Comparison of ENCODE assay signal across 8 cellular contexts in genomic region chr17:28612936-28613872, GRCh38. TPM values are rescaled to one million over a fixed set of nuclear protein-coding genes. Genes with fewer than 3 reads are reported as not detected.
DNase-seq lines count a peak whose midpoint lies in the region; ATAC-seq, FAIRE-seq and TF ChIP-seq lines count a peak whose summit lies in the region.

No MANE protein-coding gene starts in this region.

- no peaks in the 10 kb centered on the region for H3K9me3 Mint-ChIP-seq in immature natural killer cell

- H3K27ac Mint-ChIP-seq in immature natural killer cell, result peak overlapping the region in 1 of 6 donors; percentile 32

- no peak for TF ChIP-seq EP300 in K562 (IDR thresholded peaks at IDR 0.05; ENCODE audit: low read length)

- H3K4me3 ChIP-seq in K562, result no peak overlapping the region

- TF ChIP-seq CTCF in GM10248 (IDR thresholded peaks at IDR 0.05; ENCODE audit: control extremely low read depth, extremely low read depth, low read depth, missing control alignments) (peak; percentile 70), K562 (IDR thresholded peaks at IDR 0.05 in 2 of 3, conservative IDR thresholded peaks at IDR 0.05 in 1 of 3; ENCODE audit: insufficient read depth in 2 of 3, low read depth in 1 of 3, low read length in 3 of 3) (peak; percentile 76 to 87 (median 84))

- no peak overlapping the region for H3K4me2 ChIP-seq in K562 (ENCODE audit: insufficient read depth, low read length)

- no TSS peak for BruUV-seq in K562 (replicated peaks; lab: Mats Ljungman, UMichigan)

- peaks cover 0 to 2% (median 0%) of the 10 kb centered on the region in 3 donors for H3K27me3 Mint-ChIP-seq in immature natural killer cell (ENCODE audit: low read depth in 3 of 3)

- WGBS in K562 (ENCODE audit: insufficient coverage, low coverage, missing lambda C conversion rate), result 85% methylated on average over 6 of the region's 6 CpGs

- CTCF ChIA-PET in GM10248 (lab: Yijun Ruan, JAX), result interaction anchor here (0.8 to 7.2 kb wide), 26 partner anchors 11 to 278 kb away, joined by 3 to 42 read pairs (median 4); partner anchors contain the start of genes IFT20 and TNFAIP1
- CTCF ChIA-PET in K562 (lab: Yijun Ruan, JAX; ENCODE audit: low intra/inter-chr PET ratio), result interaction anchor here (1.9 kb wide), 1 partner anchor 118 kb away, joined by 16 read pairs; no protein-coding TSS in a partner anchor

- POLR2A ChIA-PET in GM10248 (lab: Yijun Ruan, JAX), result interaction anchor here (1.1 kb wide), 1 partner anchor 17 kb away, joined by 5 read pairs; no protein-coding TSS in a partner anchor
- POLR2A ChIA-PET in K562 (lab: Yijun Ruan, JAX), result interaction anchor here (0.5 to 4.4 kb wide), 11 partner anchors 11 to 123 kb away, joined by 3 to 25 read pairs (median 4); partner anchors contain the start of genes ALDOC, BLTP2, SDF2 and SUPT6H

- H3K4me1 ChIP-seq in K562 (replicated peaks in 1 of 2; ENCODE audit: control insufficient read depth in 2 of 2, insufficient read depth in 2 of 2, low read length in 2 of 2), result no peaks in the 10 kb centered on the region

- in situ Hi-C loops in K562 (cut with MboI), result no loop called here

- H2AFZ ChIP-seq in K562 (ENCODE audit: low read depth, low read length), result no peak overlapping the region

- peaks cover 22 to 40% (median 24%) of the 10 kb centered on the region in 3 donors for H3K36me3 Mint-ChIP-seq in immature natural killer cell

- FAIRE-seq in K562 (lab: Jason Lieb, UNC), result peak; percentile 55

- H3K27me3 ChIP-seq in K562 (ENCODE audit: control insufficient read depth in 2 of 2, insufficient read depth in 2 of 2, low read length in 2 of 2), result no peaks in the 10 kb centered on the region

- 0 out of 2 replicates have a peak, but pooled peaks cover 8% of the 10 kb centered on the region for H4K20me1 ChIP-seq in K562 (replicated peaks; ENCODE audit: control insufficient read depth, insufficient read depth, low read length)

- no peak overlapping the region; a peak in 1 of 4 replicates for H3K9ac ChIP-seq in K562 (ENCODE audit: insufficient read depth in 1 of 2, low read depth in 2 of 2, low read length in 2 of 2)

- intact Hi-C loops in K562 (cut with micrococcal nuclease), result loop anchor here (2.0 kb wide), 1 partner anchor 118 kb away; no protein-coding TSS in a partner anchor

- H3K4me3 Mint-ChIP-seq in immature natural killer cell, result no peak overlapping the region

- peak; percentile 53 to 72 for TF ChIP-seq RAD21 in K562 (CRISPR knock-in tag; conservative IDR thresholded peaks at IDR 0.05 in 1 of 2, IDR thresholded peaks at IDR 0.05 in 1 of 2)

- no peaks in the 10 kb centered on the region for H3K79me2 ChIP-seq in K562 (ENCODE audit: control insufficient read depth, insufficient read depth, low read length)

- peaks cover 95% of the 10 kb centered on the region for H3K36me3 ChIP-seq in K562 (ENCODE audit: control insufficient read depth, insufficient read depth, low read length)

- ATAC-seq in K562, result peak; percentile 88
- no peak for ATAC-seq in HG03039 (IDR thresholded peaks at IDR 0.05; ENCODE audit: unreplicated experiment)

- DNase-seq in 8988T, result peak; percentile 67
- peak; percentile 39 for DNase-seq in GM10248 (ENCODE audit: extremely low spot score)
- peak; percentile 10 for DNase-seq in RPMI7951 (ENCODE audit: low read depth)
- peak; percentile 58 to 68 (median 66) for DNase-seq in K562 (ENCODE audit: extremely low read depth in 1 of 4, low spot score in 3 of 4)
- peak; percentile 30 to 36 (median 32) for DNase-seq in immature natural killer cell
- DNase-seq in stimulated activated CD4-positive, alpha-beta T cell treated with anti-CD3 and anti-CD28 coated beads, Interleukin-4, amount 100 ng/mL, for 4 hours, result peak; percentile 24 to 25
- no peak for DNase-seq in cortex of kidney (lab: John Stamatoyannopoulos, UW)

- H3K27ac ChIP-seq in K562 (ENCODE audit: extremely low read depth, low read depth, low read length), result no peak overlapping the region

- no peak; the same call in 1 of the 2 replicates for TF ChIP-seq POLR2A in K562 (conservative IDR thresholded peaks at IDR 0.05)

- no peaks in the 10 kb centered on the region for H3K4me1 Mint-ChIP-seq in immature natural killer cell

- no peaks in the 10 kb centered on the region for H3K9me1 ChIP-seq in K562 (ENCODE audit: control insufficient read depth, insufficient read depth, low read length)

- H3K9me3 ChIP-seq in K562 (replicated peaks; ENCODE audit: control insufficient read depth, insufficient read depth, low read depth, low read length), result no peaks in the 10 kb centered on the region

RNA-seq across cellular contexts. Expression of gene RSKR, which starts 0.8 kb away (rescaled TPM):
- 2.9 and 3.5 TPM in 2 replicates for total RNA-seq in RPMI7951 (2014; rRNA removed; shearing (Covaris generic))
- total RNA-seq in K562 (2011; cell fraction: chromatin; rRNA removed; ENCODE audit: low replicate concordance), result 428 and 683 TPM in 2 replicates
- 235 and 256 TPM in 2 replicates for total RNA-seq in K562 (2011; cell fraction: nucleolus; rRNA removed)
- total RNA-seq in K562 (2011; cell fraction: nucleoplasm; rRNA removed), result 327 and 411 TPM in 2 replicates
- total RNA-seq in K562 (2014; rRNA removed), result 10.3 and 12.2 TPM in 2 replicates
- total RNA-seq in K562 (2014; rRNA removed; fragmentation: Illumina TruSeq; extraction: Trizol), result 14.3 and 17.2 TPM in 2 replicates
- total RNA-seq in K562 (2015; rRNA removed; fragmentation: Illumina TruSeq; extraction: Trizol), result 13.6 and 16.2 TPM in 2 replicates
- total RNA-seq in K562 (2021), result 25.0 and 25.8 TPM in 2 replicates
- polyA plus RNA-seq in K562 (2011; rRNA removed), result 42.2 and 42.3 TPM in 2 replicates
- polyA plus RNA-seq in K562 (2011; cell fraction: cytosol; rRNA removed), result 22.3 and 26.9 TPM in 2 replicates
- 234 and 292 TPM in 2 replicates for polyA plus RNA-seq in K562 (2011; cell fraction: nucleus; rRNA removed)
- 12.2 and 29.3 TPM in 2 replicates for polyA plus RNA-seq in K562 (2012)
- polyA plus RNA-seq in K562 (2014; fragmentation: Illumina TruSeq; extraction: Trizol), result 19.3 and 21.9 TPM in 2 replicates
- 1 to 10 TPM; 1.4 to 4.0 TPM for polyA plus RNA-seq in K562 (2014; fragmentation: Nextera tagmentation; extraction: Ambion mirVana)
- 26.6 and 26.7 TPM in 2 replicates for polyA plus RNA-seq in K562 (2014; rRNA removed)
- polyA minus RNA-seq in K562 (2011; rRNA and poly(A)+ RNA removed), result 30.2 and 31.0 TPM in 2 replicates
- 9.1 and 14.2 TPM in 2 replicates for polyA minus RNA-seq in K562 (2011; cell fraction: cytosol; rRNA and poly(A)+ RNA removed)
- polyA minus RNA-seq in K562 (2011; cell fraction: nucleus; rRNA and poly(A)+ RNA removed), result 67.0 and 69.4 TPM in 2 replicates
- under 1 TPM in 1 of 3 donors, not detected in 2; 0.73 TPM for polyA plus RNA-seq in immature natural killer cell

RNA-seq across cellular contexts. Expression of gene SPAG5, which starts 14.4 kb away (rescaled TPM):
- total RNA-seq in RPMI7951 (2014; rRNA removed; shearing (Covaris generic)), result 84.1 and 90.9 TPM in 2 replicates
- total RNA-seq in K562 (2011; cell fraction: chromatin; rRNA removed; ENCODE audit: low replicate concordance), result 517 and 585 TPM in 2 replicates
- 336 and 355 TPM in 2 replicates for total RNA-seq in K562 (2011; cell fraction: nucleolus; rRNA removed)
- 269 and 327 TPM in 2 replicates for total RNA-seq in K562 (2011; cell fraction: nucleoplasm; rRNA removed)
- 124 and 144 TPM in 2 replicates for total RNA-seq in K562 (2014; rRNA removed)
- 149 and 151 TPM in 2 replicates for total RNA-seq in K562 (2014; rRNA removed; fragmentation: Illumina TruSeq; extraction: Trizol)
- total RNA-seq in K562 (2015; rRNA removed; fragmentation: Illumina TruSeq; extraction: Trizol), result 151 and 156 TPM in 2 replicates
- total RNA-seq in K562 (2021), result 134 and 143 TPM in 2 replicates
- polyA plus RNA-seq in K562 (2011; rRNA removed), result 192 and 229 TPM in 2 replicates
- polyA plus RNA-seq in K562 (2011; cell fraction: cytosol; rRNA removed), result 91.5 and 98.4 TPM in 2 replicates
- 797 and 863 TPM in 2 replicates for polyA plus RNA-seq in K562 (2011; cell fraction: nucleus; rRNA removed)
- 120 and 153 TPM in 2 replicates for polyA plus RNA-seq in K562 (2012)
- polyA plus RNA-seq in K562 (2014; fragmentation: Illumina TruSeq; extraction: Trizol), result 133 and 140 TPM in 2 replicates
- 100 to 1,000 TPM in 1 of 2 experiments, 10 to 100 TPM in 1; 94.4 to 286 TPM for polyA plus RNA-seq in K562 (2014; fragmentation: Nextera tagmentation; extraction: Ambion mirVana)
- polyA plus RNA-seq in K562 (2014; rRNA removed), result 143 and 157 TPM in 2 replicates
- 178 and 188 TPM in 2 replicates for polyA minus RNA-seq in K562 (2011; rRNA and poly(A)+ RNA removed)
- polyA minus RNA-seq in K562 (2011; cell fraction: cytosol; rRNA and poly(A)+ RNA removed), result 74.0 and 98.5 TPM in 2 replicates
- polyA minus RNA-seq in K562 (2011; cell fraction: nucleus; rRNA and poly(A)+ RNA removed), result 244 and 330 TPM in 2 replicates
- 1 to 10 TPM in 2 of 3 donors, under 1 TPM in 1; 0.73 to 4.1 (median 3.2) TPM for polyA plus RNA-seq in immature natural killer cell

RNA-seq across cellular contexts. Expression of gene BLTP2, which starts 31.8 kb away (rescaled TPM):
- total RNA-seq in RPMI7951 (2014; rRNA removed; shearing (Covaris generic)), result 58.4 and 72.6 TPM in 2 replicates
- total RNA-seq in K562 (2011; cell fraction: chromatin; rRNA removed; ENCODE audit: low replicate concordance), result 1,192 and 1,565 TPM in 2 replicates
- total RNA-seq in K562 (2011; cell fraction: nucleolus; rRNA removed), result 590 and 652 TPM in 2 replicates
- 661 and 810 TPM in 2 replicates for total RNA-seq in K562 (2011; cell fraction: nucleoplasm; rRNA removed)
- total RNA-seq in K562 (2014; rRNA removed) (103 and 174 TPM in 2 replicates), K562 (2014; rRNA removed; fragmentation: Illumina TruSeq; extraction: Trizol) (115 and 124 TPM in 2 replicates), K562 (2015; rRNA removed; fragmentation: Illumina TruSeq; extraction: Trizol) (122 and 126 TPM in 2 replicates), K562 (2021) (163 TPM in 2 replicates)
- polyA plus RNA-seq in K562 (2011; rRNA removed) (135 and 174 TPM in 2 replicates), K562 (2014; fragmentation: Illumina TruSeq; extraction: Trizol) (102 and 105 TPM in 2 replicates), K562 (2014; fragmentation: Nextera tagmentation; extraction: Ambion mirVana) (10 to 100 TPM; 14.7 to 34.3 TPM), K562 (2014; rRNA removed) (89.0 and 91.2 TPM in 2 replicates), immature natural killer cell (10 to 100 TPM; 16.1 to 43.2 (median 24.3) TPM)
- 91.6 and 169 TPM in 2 replicates for polyA plus RNA-seq in K562 (2011; cell fraction: cytosol; rRNA removed)
- polyA plus RNA-seq in K562 (2011; cell fraction: nucleus; rRNA removed), result 325 and 481 TPM in 2 replicates
- 72.8 and 84.2 TPM in 2 replicates for polyA plus RNA-seq in K562 (2012)
- 299 and 507 TPM in 2 replicates for polyA minus RNA-seq in K562 (2011; rRNA and poly(A)+ RNA removed)
- 123 and 216 TPM in 2 replicates for polyA minus RNA-seq in K562 (2011; cell fraction: cytosol; rRNA and poly(A)+ RNA removed)
- polyA minus RNA-seq in K562 (2011; cell fraction: nucleus; rRNA and poly(A)+ RNA removed), result 254 and 272 TPM in 2 replicates

RNA-seq across cellular contexts. Expression of gene ALDOC, which starts 36.5 kb away (rescaled TPM):
- total RNA-seq in RPMI7951 (2014; rRNA removed; shearing (Covaris generic)), result 64.2 and 96.5 TPM in 2 replicates
- total RNA-seq in K562 (2011; cell fraction: chromatin; rRNA removed; ENCODE audit: low replicate concordance), result 193 and 319 TPM in 2 replicates
- total RNA-seq in K562 (2011; cell fraction: nucleolus; rRNA removed), result 209 and 250 TPM in 2 replicates
- total RNA-seq in K562 (2011; cell fraction: nucleoplasm; rRNA removed), result 213 and 242 TPM in 2 replicates
- total RNA-seq in K562 (2014; rRNA removed) (93.5 and 102 TPM in 2 replicates), K562 (2014; rRNA removed; fragmentation: Illumina TruSeq; extraction: Trizol) (52.0 and 64.1 TPM in 2 replicates), K562 (2015; rRNA removed; fragmentation: Illumina TruSeq; extraction: Trizol) (42.8 and 43.2 TPM in 2 replicates), K562 (2021) (69.8 and 74.2 TPM in 2 replicates)
- polyA plus RNA-seq in K562 (2011; rRNA removed) (263 and 354 TPM in 2 replicates), K562 (2014; fragmentation: Illumina TruSeq; extraction: Trizol) (110 and 122 TPM in 2 replicates), K562 (2014; fragmentation: Nextera tagmentation; extraction: Ambion mirVana) (100 to 1,000 TPM in 1 of 2 experiments, 10 to 100 TPM in 1; 93.5 to 124 TPM), K562 (2014; rRNA removed) (99.2 and 113 TPM in 2 replicates), immature natural killer cell (10 to 100 TPM; 50.9 to 80.1 (median 53.2) TPM)
- 404 and 465 TPM in 2 replicates for polyA plus RNA-seq in K562 (2011; cell fraction: cytosol; rRNA removed)
- polyA plus RNA-seq in K562 (2011; cell fraction: nucleus; rRNA removed), result 420 and 425 TPM in 2 replicates
- 119 and 134 TPM in 2 replicates for polyA plus RNA-seq in K562 (2012)
- polyA minus RNA-seq in K562 (2011; rRNA and poly(A)+ RNA removed), result 264 and 310 TPM in 2 replicates
- polyA minus RNA-seq in K562 (2011; cell fraction: cytosol; rRNA and poly(A)+ RNA removed), result 143 and 155 TPM in 2 replicates
- polyA minus RNA-seq in K562 (2011; cell fraction: nucleus; rRNA and poly(A)+ RNA removed), result 82.8 and 138 TPM in 2 replicates

RNA-seq across cellular contexts. Expression of gene PIGS, which starts 41.9 kb away (rescaled TPM):
- total RNA-seq in RPMI7951 (2014; rRNA removed; shearing (Covaris generic)), result 55.5 and 58.8 TPM in 2 replicates
- total RNA-seq in K562 (2011; cell fraction: chromatin; rRNA removed; ENCODE audit: low replicate concordance), result 166 and 297 TPM in 2 replicates
- 236 and 239 TPM in 2 replicates for total RNA-seq in K562 (2011; cell fraction: nucleolus; rRNA removed)
- 231 and 242 TPM in 2 replicates for total RNA-seq in K562 (2011; cell fraction: nucleoplasm; rRNA removed)
- total RNA-seq in K562 (2014; rRNA removed) (55.1 and 86.9 TPM in 2 replicates), K562 (2014; rRNA removed; fragmentation: Illumina TruSeq; extraction: Trizol) (52.5 and 57.6 TPM in 2 replicates), K562 (2015; rRNA removed; fragmentation: Illumina TruSeq; extraction: Trizol) (51.5 and 55.3 TPM in 2 replicates), K562 (2021) (109 and 114 TPM in 2 replicates)
- polyA plus RNA-seq in K562 (2011; rRNA removed) (64.4 and 76.9 TPM in 2 replicates), K562 (2014; fragmentation: Illumina TruSeq; extraction: Trizol) (138 TPM in 2 replicates), K562 (2014; fragmentation: Nextera tagmentation; extraction: Ambion mirVana) (10 to 100 TPM; 47.5 to 55.8 TPM), K562 (2014; rRNA removed) (68.4 and 68.7 TPM in 2 replicates), immature natural killer cell (100 to 1,000 TPM in 1 of 3 donors, 10 to 100 TPM in 2; 71.7 to 135 (median 96.8) TPM)
- 69.3 and 115 TPM in 2 replicates for polyA plus RNA-seq in K562 (2011; cell fraction: cytosol; rRNA removed)
- polyA plus RNA-seq in K562 (2011; cell fraction: nucleus; rRNA removed), result 101 and 179 TPM in 2 replicates
- 112 and 132 TPM in 2 replicates for polyA plus RNA-seq in K562 (2012)
- polyA minus RNA-seq in K562 (2011; rRNA and poly(A)+ RNA removed), result 29.4 and 51.4 TPM in 2 replicates
- 27.1 and 48.7 TPM in 2 replicates for polyA minus RNA-seq in K562 (2011; cell fraction: cytosol; rRNA and poly(A)+ RNA removed)
- 32.1 and 40.7 TPM in 2 replicates for polyA minus RNA-seq in K562 (2011; cell fraction: nucleus; rRNA and poly(A)+ RNA removed)
